20 cellular contexts compared by ENCODE assay signal in genomic region chr4:114027596-114027995, GRCh38. TPM values are rescaled to one million over a fixed set of nuclear protein-coding genes. Genes with fewer than 3 reads are reported as not detected.
DNase-seq lines count a peak whose midpoint lies in the region; ATAC-seq and TF ChIP-seq lines count a peak whose summit lies in the region.
"Had no signal": no experiment of that assay in that cellular context is flagged by ENCODE, and none has a peak within 500 bp of the region (broad histone marks: within the 10 kb centered on the region; RNA-seq: fewer than 3 reads in every experiment).

No MANE protein-coding gene starts in this region.

- no peaks in the 10 kb centered on the region for H3K9me3 Mint-ChIP-seq in osteocyte (ENCODE audit: unreplicated experiment)
- H3K9me3 Mint-ChIP-seq: CD4-positive, alpha-beta memory T cell had no signal

- POLR2A ChIA-PET in A673 (lab: Charles Lee; ENCODE audit: low non-redundant PET): no interaction called here

- H3K27me3 ChIP-seq in A673 (replicated peaks; ENCODE audit: insufficient read depth, low read depth, low read length, poor library complexity): no peaks in the 10 kb centered on the region
- no peaks in the 10 kb centered on the region for H3K27me3 ChIP-seq in RWPE2 (ENCODE audit: insufficient read depth, poor library complexity, severe bottlenecking)

- no peaks in the 10 kb centered on the region for H3K27me3 Mint-ChIP-seq in osteocyte (ENCODE audit: unreplicated experiment)
- H3K27me3 Mint-ChIP-seq: CD4-positive, alpha-beta memory T cell had no signal

- no peaks in the 10 kb centered on the region for H3K36me3 Mint-ChIP-seq in osteocyte (ENCODE audit: unreplicated experiment)
- H3K36me3 Mint-ChIP-seq: CD4-positive, alpha-beta memory T cell had no signal

- no peak overlapping the region for H3K4me3 Mint-ChIP-seq in osteocyte (ENCODE audit: unreplicated experiment)
- H3K4me3 Mint-ChIP-seq: CD4-positive, alpha-beta memory T cell had no signal

- H3K4me1 Mint-ChIP-seq in osteocyte (ENCODE audit: unreplicated experiment): no peaks in the 10 kb centered on the region
- H3K4me1 Mint-ChIP-seq: CD4-positive, alpha-beta memory T cell had no signal

- BruUV-seq in A673 (replicated peaks; lab: Mats Ljungman, UMichigan): no TSS peak

- CTCF ChIA-PET in A673 (lab: Charles Lee): no interaction called here

- intact Hi-C loops in A673 (cut with micrococcal nuclease; ENCODE audit: unreplicated experiment): no loop called here

- TF ChIP-seq CTCF in A673 (conservative IDR thresholded peaks at IDR 0.05; ENCODE audit: low read depth, low read length) (no peak), RWPE2 (IDR thresholded peaks at IDR 0.05; ENCODE audit: poor library complexity, severe bottlenecking) (no peak), osteocyte (IDR thresholded peaks at IDR 0.05) (no peak)

- no peak for ATAC-seq in RWPE2 (ENCODE audit: low read depth)
- no peak for ATAC-seq in HG02759 (IDR thresholded peaks at IDR 0.05; ENCODE audit: unreplicated experiment)
- ATAC-seq in HG02870 (IDR thresholded peaks at IDR 0.05; ENCODE audit: unreplicated experiment): no peak

- H3K4me1 ChIP-seq in A673 (ENCODE audit: insufficient read depth, low read length, poor library complexity, severe bottlenecking) (peaks cover 21% of the 10 kb centered on the region), RWPE2 (ENCODE audit: insufficient read depth, poor library complexity, severe bottlenecking) (peaks cover 7% of the 10 kb centered on the region)
- H3K4me1 ChIP-seq: Caco-2 had no signal

- H3K27ac Mint-ChIP-seq in osteocyte (ENCODE audit: unreplicated experiment): no peak overlapping the region
- H3K27ac Mint-ChIP-seq: CD4-positive, alpha-beta memory T cell had no signal

- no peaks in the 10 kb centered on the region for H3K9me3 ChIP-seq in A673 (ENCODE audit: low read depth, low read length, poor library complexity, severe bottlenecking)
- no peaks in the 10 kb centered on the region for H3K9me3 ChIP-seq in RWPE2 (ENCODE audit: severe bottlenecking)
- H3K9me3 ChIP-seq: Caco-2 had no signal

- H3K4me3 ChIP-seq in A673 (ENCODE audit: low read depth, low read length, poor library complexity, severe bottlenecking): no peak overlapping the region
- no peak overlapping the region for H3K4me3 ChIP-seq in RWPE2 (ENCODE audit: severe bottlenecking)
- H3K4me3 ChIP-seq: GM23248 had no signal

- DNase-seq in DMS53 (lab: John Stamatoyannopoulos, UW): peak; percentile 51
- DNase-seq in DMS53 treated with DMSO at 0.1 percent for 48 hours (lab: John Stamatoyannopoulos, UW; ENCODE audit: unreplicated experiment): no peak
- peak; percentile 67 for DNase-seq in A673 (ENCODE audit: low spot score)
- peak; percentile 14 to 49 for DNase-seq in NCI-H1930 (lab: John Stamatoyannopoulos, UW)
- no peak for DNase-seq in RWPE2 (ENCODE audit: low spot score)
- no peak for DNase-seq in osteocyte (ENCODE audit: extremely low spot score, unreplicated experiment)
- DNase-seq: ACHN; AML-193; C1 segment of cervical spinal cord; Caco-2; CD4-positive, alpha-beta memory T cell; DMS153; GF-D8; GM23248; H7; HCEC 1CT had no signal

- H3K27ac ChIP-seq in A673 (ENCODE audit: low read depth, low read length, poor library complexity, severe bottlenecking): no peak overlapping the region
- peak overlapping the region; percentile 16 for H3K27ac ChIP-seq in RWPE2 (ENCODE audit: poor library complexity, severe bottlenecking)
- H3K27ac ChIP-seq: 22Rv1, GM23248 had no signal

- H3K36me3 ChIP-seq in A673 (ENCODE audit: insufficient read depth, low read length, poor library complexity, severe bottlenecking) (no peaks in the 10 kb centered on the region), RWPE2 (ENCODE audit: low read depth) (no peaks in the 10 kb centered on the region)

RNA-seq across cellular contexts. Expression of gene ARSJ, which starts 48.1 kb away (rescaled TPM):
- 3.8 and 4.6 TPM in 2 replicates for total RNA-seq in A673 (2021)
- 61.7 and 63.3 TPM in 2 replicates for total RNA-seq in osteocyte
- total RNA-seq: G401 had no signal

Comparison
In these comparisons a context has a peak if more than half of its experiments do, and no peak if none do; other contexts are left out.
1. DNase-seq: peak in DMS53 (single experiment), A673 (single experiment) and NCI-H1930 (2 of 2); none in DMS53 treated with DMSO at 0.1 percent for 48 hours (single experiment), RWPE2 (single experiment) and osteocyte (single experiment).
2. RNA of gene ARSJ, which starts 48.1 kb away (total RNA-seq): 61.7 to 63.3 TPM in osteocyte; 3.8 to 4.6 TPM in A673; every median in the first group is over 10 times any median in the second.